In the genomic region with DNA sequence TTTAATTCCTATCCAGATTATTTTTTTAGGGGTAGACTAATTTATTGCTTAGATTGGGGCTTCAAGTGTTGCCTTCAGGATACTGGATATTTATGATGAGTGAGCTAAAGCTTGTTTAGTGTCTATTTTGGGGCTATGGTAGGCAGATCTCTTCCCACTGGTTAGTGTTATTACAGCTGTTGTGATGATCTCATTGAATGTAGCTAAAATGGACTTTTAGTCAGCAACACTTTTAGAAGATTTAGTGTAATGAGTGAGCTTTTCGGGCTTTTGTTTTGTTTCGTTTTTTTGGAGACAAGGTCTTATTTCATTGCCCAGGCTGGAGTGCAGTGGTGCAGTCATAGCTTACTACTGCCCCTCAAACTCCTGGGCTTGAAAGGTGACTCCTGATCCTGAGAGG, we compare ENCODE assay signal across 15 cellular contexts. TPM values are rescaled to one million over a fixed set of nuclear protein-coding genes. Genes with fewer than 3 reads are reported as not detected.
DNase-seq lines count a peak whose midpoint lies in the region; ATAC-seq, FAIRE-seq and TF ChIP-seq lines count a peak whose summit lies in the region.
"Had no signal": no experiment of that assay in that cellular context is flagged by ENCODE, and none has a peak within 500 bp of the region (broad histone marks: within the 10 kb centered on the region; RNA-seq: fewer than 3 reads in every experiment).

No MANE protein-coding gene starts in this region.

- no peaks in the 10 kb centered on the region for H3K9me3 Mint-ChIP-seq in natural killer cell
- H3K9me3 Mint-ChIP-seq in natural killer cell treated with Interleukin-12 subunit alpha and Interleukin-12 subunit beta and Interleukin-15 and Interleukin-18, amount 100 ng/mL, for 72 hours, result no peaks in the 10 kb centered on the region
- no peaks in the 10 kb centered on the region for H3K9me3 Mint-ChIP-seq in chondrocyte (ENCODE audit: low read depth)
- peaks cover 0 to under 1% (median 0%) of the 10 kb centered on the region in 11 donors for H3K9me3 Mint-ChIP-seq in naive thymus-derived CD4-positive, alpha-beta T cell
- H3K9me3 Mint-ChIP-seq in MCF 10A (ENCODE audit: unreplicated experiment), result no peaks in the 10 kb centered on the region

- DNase-seq in natural killer cell, result no peak
- no peak for DNase-seq in natural killer cell treated with Interleukin-12 subunit alpha and Interleukin-12 subunit beta and Interleukin-15 and Interleukin-18, amount 100 ng/mL, for 72 hours (ENCODE audit: low spot score)
- no peak for DNase-seq in chondrocyte (ENCODE audit: low spot score)
- no peak for DNase-seq in naive thymus-derived CD4-positive, alpha-beta T cell
- DNase-seq in NCI-H2171 (lab: John Stamatoyannopoulos, UW), result no peak
- DNase-seq in occipital lobe (lab: John Stamatoyannopoulos, UW), result no peak
- DNase-seq in MCF 10A (ENCODE audit: unreplicated experiment), result no peak
- no peak for DNase-seq in kidney
- DNase-seq: activated CD8-positive, alpha-beta memory T cell treated with anti-CD3 and anti-CD28 coated beads for 24 hours; left lung; NCI-H1092; NCI-H510A; nucleus accumbens had no signal

- ATAC-seq in natural killer cell, result no peak
- no peak for ATAC-seq in natural killer cell treated with Interleukin-12 subunit alpha and Interleukin-12 subunit beta and Interleukin-15 and Interleukin-18, amount 100 ng/mL, for 72 hours
- no peak for ATAC-seq in naive thymus-derived CD4-positive, alpha-beta T cell
- ATAC-seq: left lung had no signal

- H3K4me1 ChIP-seq in naive thymus-derived CD4-positive, alpha-beta T cell (ENCODE audit: control insufficient read depth in 2 of 2, insufficient read depth in 2 of 2, low read length in 2 of 2), result peaks cover 11 to 25% of the 10 kb centered on the region in 2 donors
- peaks cover 4 to 21% of the 10 kb centered on the region in 2 donors for H3K4me1 ChIP-seq in kidney (ENCODE audit: control insufficient read depth in 1 of 2, insufficient read depth in 1 of 2, low read depth in 1 of 2, low read length in 2 of 2)

- no peaks in the 10 kb centered on the region for H3K9me3 ChIP-seq in naive thymus-derived CD4-positive, alpha-beta T cell (ENCODE audit: control insufficient read depth in 2 of 3, low read length in 3 of 3)
- no peaks in the 10 kb centered on the region for H3K9me3 ChIP-seq in kidney (ENCODE audit: control insufficient read depth in 1 of 2, low read length in 2 of 2)
- H3K9me3 ChIP-seq: HAP-1, left lung had no signal

- intact Hi-C loops in natural killer cell (cut with micrococcal nuclease) (no loop called here), MCF 10A (cut with micrococcal nuclease) (no loop called here), kidney (cut with DNase I) (no loop called here)
- intact Hi-C loops in naive thymus-derived CD4-positive, alpha-beta T cell (cut with micrococcal nuclease), result no loop called here

- H3K4me3 Mint-ChIP-seq in natural killer cell (no peak overlapping the region), chondrocyte (ENCODE audit: unreplicated experiment) (peak overlapping the region; percentile 44), MCF 10A (ENCODE audit: unreplicated experiment) (no peak overlapping the region)
- no peak overlapping the region for H3K4me3 Mint-ChIP-seq in natural killer cell treated with Interleukin-12 subunit alpha and Interleukin-12 subunit beta and Interleukin-15 and Interleukin-18, amount 100 ng/mL, for 72 hours
- peak overlapping the region in 4 of 10 donors; percentile 7 to 43 (median 18) for H3K4me3 Mint-ChIP-seq in naive thymus-derived CD4-positive, alpha-beta T cell

- peaks cover 0 to 33% (median 6%) of the 10 kb centered on the region in 3 experiments for H3K36me3 ChIP-seq in naive thymus-derived CD4-positive, alpha-beta T cell (ENCODE audit: control insufficient read depth in 2 of 3, insufficient read depth in 3 of 3, low read length in 3 of 3)
- no peaks in the 10 kb centered on the region for H3K36me3 ChIP-seq in kidney (ENCODE audit: control insufficient read depth in 1 of 2, insufficient read depth in 2 of 2, low read length in 2 of 2)

- H3K27me3 ChIP-seq in naive thymus-derived CD4-positive, alpha-beta T cell (ENCODE audit: control insufficient read depth in 2 of 2, insufficient read depth in 2 of 2, low read length in 2 of 2), result no peaks in the 10 kb centered on the region
- H3K27me3 ChIP-seq: left lung had no signal

- H3K27me3 Mint-ChIP-seq in natural killer cell (ENCODE audit: low read depth in 2 of 2), result no peaks in the 10 kb centered on the region
- no peaks in the 10 kb centered on the region for H3K27me3 Mint-ChIP-seq in natural killer cell treated with Interleukin-12 subunit alpha and Interleukin-12 subunit beta and Interleukin-15 and Interleukin-18, amount 100 ng/mL, for 72 hours
- H3K27me3 Mint-ChIP-seq in chondrocyte (ENCODE audit: low read depth), result no peaks in the 10 kb centered on the region
- no peaks in the 10 kb centered on the region for H3K27me3 Mint-ChIP-seq in naive thymus-derived CD4-positive, alpha-beta T cell
- H3K27me3 Mint-ChIP-seq in MCF 10A (ENCODE audit: insufficient read depth, unreplicated experiment), result no peaks in the 10 kb centered on the region

- H3K27ac ChIP-seq in naive thymus-derived CD4-positive, alpha-beta T cell (ENCODE audit: low read depth, low read length), result no peak overlapping the region
- H3K27ac ChIP-seq in kidney (ENCODE audit: low read depth in 2 of 2, low read length in 2 of 2), result no peak overlapping the region
- H3K27ac ChIP-seq: left lung had no signal

- H3K36me3 Mint-ChIP-seq in natural killer cell (no peaks in the 10 kb centered on the region), chondrocyte (ENCODE audit: low read depth) (peaks cover 7% of the 10 kb centered on the region), MCF 10A (ENCODE audit: insufficient read depth, unreplicated experiment) (peaks cover 90% of the 10 kb centered on the region)
- no peaks in the 10 kb centered on the region for H3K36me3 Mint-ChIP-seq in natural killer cell treated with Interleukin-12 subunit alpha and Interleukin-12 subunit beta and Interleukin-15 and Interleukin-18, amount 100 ng/mL, for 72 hours
- H3K36me3 Mint-ChIP-seq in naive thymus-derived CD4-positive, alpha-beta T cell, result peaks cover 0 to 19% (median 12%) of the 10 kb centered on the region in 5 donors

- CTCF ChIA-PET in naive thymus-derived CD4-positive, alpha-beta T cell (lab: Charles Lee), result interaction anchor here (0.9 kb wide), 1 partner anchor 47 kb away, joined by 4 read pairs; no protein-coding TSS in a partner anchor
- CTCF ChIA-PET in MCF 10A (lab: Yijun Ruan, JAX), result interaction anchor here (1.1 to 1.5 kb wide), 3 partner anchors 11 to 89 kb away, joined by 3 to 5 read pairs (median 4); a partner anchor contains a TSS

- no TSS peak for BruUV-seq in MCF 10A (replicated peaks; lab: Mats Ljungman, UMichigan)

- POLR2A ChIA-PET in naive thymus-derived CD4-positive, alpha-beta T cell (lab: Charles Lee), result interaction anchor here (0.8 to 3.1 kb wide), 2 partner anchors 14 to 79 kb away, joined by 3 to 17 read pairs; a partner anchor contains a TSS
- POLR2A ChIA-PET in MCF 10A (lab: Yijun Ruan, JAX), result interaction anchor here (0.6 to 2.2 kb wide), 5 partner anchors 9 to 41 kb away, joined by 3 to 24 read pairs (median 3); a partner anchor contains a TSS

- H3K4me1 Mint-ChIP-seq in natural killer cell (peaks cover 28 to 31% of the 10 kb centered on the region in 2 donors), chondrocyte (ENCODE audit: low read depth) (peaks cover 43% of the 10 kb centered on the region), MCF 10A (ENCODE audit: insufficient read depth, unreplicated experiment) (peaks cover 15% of the 10 kb centered on the region)
- H3K4me1 Mint-ChIP-seq in natural killer cell treated with Interleukin-12 subunit alpha and Interleukin-12 subunit beta and Interleukin-15 and Interleukin-18, amount 100 ng/mL, for 72 hours (ENCODE audit: low read depth in 2 of 2), result peaks cover 12 to 24% of the 10 kb centered on the region in 2 donors
- peaks cover 33 to 57% (median 49%) of the 10 kb centered on the region in 7 donors for H3K4me1 Mint-ChIP-seq in naive thymus-derived CD4-positive, alpha-beta T cell

- peak overlapping the region; percentile 65 to 66 for H3K27ac Mint-ChIP-seq in natural killer cell
- H3K27ac Mint-ChIP-seq in natural killer cell treated with Interleukin-12 subunit alpha and Interleukin-12 subunit beta and Interleukin-15 and Interleukin-18, amount 100 ng/mL, for 72 hours, result no peak overlapping the region
- H3K27ac Mint-ChIP-seq in chondrocyte (ENCODE audit: unreplicated experiment), result peak overlapping the region; percentile 80
- H3K27ac Mint-ChIP-seq in naive thymus-derived CD4-positive, alpha-beta T cell, result peak overlapping the region in 5 of 9 donors; percentile 29 to 67 (median 51)
- H3K27ac Mint-ChIP-seq in MCF 10A (ENCODE audit: low read depth, unreplicated experiment), result no peak overlapping the region

- TF ChIP-seq CTCF in natural killer cell (IDR thresholded peaks at IDR 0.05) (no peak), chondrocyte (IDR thresholded peaks at IDR 0.05) (no peak), MCF 10A (IDR thresholded peaks at IDR 0.05; ENCODE audit: unreplicated experiment) (no peak), kidney (IDR thresholded peaks at IDR 0.05; ENCODE audit: borderline replicate concordance, extremely low read depth, insufficient read depth) (no peak)

- no peak overlapping the region for H3K4me3 ChIP-seq in naive thymus-derived CD4-positive, alpha-beta T cell (ENCODE audit: low read length)
- H3K4me3 ChIP-seq in kidney (ENCODE audit: low read length in 2 of 2), result no peak overlapping the region
- H3K4me3 ChIP-seq: HAP-1, left lung had no signal

- H3K9ac ChIP-seq in kidney (ENCODE audit: low read length in 2 of 2), result no peak overlapping the region

- FAIRE-seq in kidney (lab: Jason Lieb, UNC), result no peak
- FAIRE-seq: RCC 7860 had no signal

RNA-seq across cellular contexts. Expression of a gene that starts 14.2 kb away (rescaled TPM):
- 100 to 1,000 TPM in 1 of 3 donors, 10 to 100 TPM in 2; 88.6 to 110 (median 97.4) TPM for total RNA-seq in natural killer cell
- 100 to 1,000 TPM; 118 to 131 TPM for total RNA-seq in natural killer cell treated with Interleukin-12 subunit alpha and Interleukin-12 subunit beta and Interleukin-15 and Interleukin-18, amount 100 ng/mL, for 72 hours
- total RNA-seq in chondrocyte, result 88.7 to 106 TPM (median 106 TPM) in 3 replicates
- total RNA-seq in naive thymus-derived CD4-positive, alpha-beta T cell, result 100 to 1,000 TPM in 3 of 5 experiments, 10 to 100 TPM in 2; 62.1 to 138 (median 122) TPM
- polyA plus RNA-seq in naive thymus-derived CD4-positive, alpha-beta T cell, result 100 to 1,000 TPM in 1 of 2 donors, 10 to 100 TPM in 1; 99.7 to 112 TPM
- total RNA-seq in occipital lobe, result 80.6 TPM
- total RNA-seq in MCF 10A (2022), result 92.2 and 116 TPM in 2 replicates
- 102 TPM for total RNA-seq in kidney
- 28.0 TPM for polyA plus RNA-seq in kidney (ENCODE audit: insufficient read depth, low read depth, low replicate concordance)

Comparison
In these comparisons a context has a peak if more than half of its experiments do, and no peak if none do; other contexts are left out.
1. H3K27ac Mint-ChIP-seq: peak in natural killer cell (2 of 2), chondrocyte (single experiment) and naive thymus-derived CD4-positive, alpha-beta T cell (5 of 9); none in natural killer cell treated with Interleukin-12 subunit alpha and Interleukin-12 subunit beta and Interleukin-15 and Interleukin-18, amount 100 ng/mL, for 72 hours (0 of 2) and MCF 10A (single experiment).